11 cellular contexts compared by ENCODE assay signal in the genomic region with DNA sequence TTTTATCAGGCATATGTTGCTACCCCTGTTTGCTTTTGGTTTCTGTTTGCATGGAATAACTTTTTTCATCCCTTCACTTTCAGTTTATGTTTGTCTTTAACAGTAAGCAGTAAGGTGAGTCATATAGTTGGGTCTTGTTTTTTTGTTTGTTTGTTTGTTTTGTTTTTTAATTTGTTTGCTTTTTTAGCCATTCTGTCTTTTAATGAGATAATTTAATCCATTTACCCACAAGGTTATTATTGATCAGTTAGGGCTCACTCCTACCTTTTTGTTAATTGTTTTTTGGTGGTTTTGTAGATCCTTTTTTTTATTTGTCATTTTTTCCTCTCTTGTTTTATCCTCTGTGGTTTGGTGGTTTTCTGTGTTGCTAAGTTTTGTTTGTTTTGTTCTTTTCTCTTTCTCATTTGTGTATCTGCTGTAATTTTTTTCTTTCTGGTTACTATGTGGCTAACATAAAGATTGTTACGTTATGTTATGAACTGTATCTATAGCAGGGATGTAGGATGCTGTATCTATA.
DNase-seq lines count a peak whose midpoint lies in the region; ATAC-seq and TF ChIP-seq lines count a peak whose summit lies in the region.
"Had no signal": no experiment of that assay in that cellular context is flagged by ENCODE, and none has a peak within 500 bp of the region (broad histone marks: within the 10 kb centered on the region; RNA-seq: fewer than 3 reads in every experiment).

No MANE protein-coding gene starts in this region.

- H3K4me1 Mint-ChIP-seq in central memory CD8-positive, alpha-beta T cell: peaks cover 5% of the 10 kb centered on the region
- H3K4me1 Mint-ChIP-seq: T-cell had no signal

- no peaks in the 10 kb centered on the region for H3K9me3 Mint-ChIP-seq in central memory CD8-positive, alpha-beta T cell
- H3K9me3 Mint-ChIP-seq: T-cell had no signal

- H3K27ac ChIP-seq in esophagus squamous epithelium: no peak overlapping the region
- H3K27ac ChIP-seq: suprapubic skin had no signal

- H3K4me3 ChIP-seq in esophagus squamous epithelium: no peak overlapping the region
- H3K4me3 ChIP-seq: suprapubic skin had no signal

- intact Hi-C loops in esophagus squamous epithelium (cut with DNase I): no loop called here

- no peak for DNase-seq in central memory CD8-positive, alpha-beta T cell (ENCODE audit: low spot score in 2 of 2)
- DNase-seq in RPMI8226 (no peak), kidney glomerular epithelial cell (lab: John Stamatoyannopoulos, UW) (no peak), esophagus squamous epithelium (lab: John Stamatoyannopoulos, UW) (no peak), MV-4-11 (lab: John Stamatoyannopoulos, UW) (no peak)
- DNase-seq: NCI-H510A treated with DMSO at 0.1 percent for 48 hours, T-cell had no signal

- no peaks in the 10 kb centered on the region for H3K36me3 ChIP-seq in esophagus squamous epithelium
- H3K36me3 ChIP-seq: suprapubic skin had no signal

- H3K9me3 ChIP-seq in esophagus squamous epithelium: no peaks in the 10 kb centered on the region
- H3K9me3 ChIP-seq: suprapubic skin had no signal

- no peak for TF ChIP-seq POLR2A in esophagus squamous epithelium (IDR thresholded peaks at IDR 0.05)

- H3K27me3 Mint-ChIP-seq in central memory CD8-positive, alpha-beta T cell: no peaks in the 10 kb centered on the region

- WGBS in esophagus squamous epithelium, 2 donors: 75 to 79% methylated on average over 1 of the region's 1 CpG

- no peak overlapping the region for H3K4me3 Mint-ChIP-seq in central memory CD8-positive, alpha-beta T cell
- H3K4me3 Mint-ChIP-seq: T-cell had no signal

- ATAC-seq in GM19025 (IDR thresholded peaks at IDR 0.05; ENCODE audit: low read depth, unreplicated experiment): peak; percentile 91
- peak; percentile 89 for ATAC-seq in GM21737 (IDR thresholded peaks at IDR 0.05; ENCODE audit: unreplicated experiment)
- ATAC-seq in HG03159 (IDR thresholded peaks at IDR 0.05; ENCODE audit: unreplicated experiment): peak; percentile 84
- no peak for ATAC-seq in central memory CD8-positive, alpha-beta T cell (replicated peaks; ENCODE audit: extremely low read depth, poor library complexity, severe bottlenecking)
- ATAC-seq: T-cell had no signal

- H3K4me1 ChIP-seq in esophagus squamous epithelium: no peaks in the 10 kb centered on the region
- H3K4me1 ChIP-seq: suprapubic skin had no signal

- no peaks in the 10 kb centered on the region for H3K27me3 ChIP-seq in esophagus squamous epithelium
- H3K27me3 ChIP-seq: suprapubic skin had no signal

- H3K36me3 Mint-ChIP-seq in central memory CD8-positive, alpha-beta T cell (ENCODE audit: insufficient read depth): no peaks in the 10 kb centered on the region
- H3K36me3 Mint-ChIP-seq: T-cell had no signal

- TF ChIP-seq CTCF in esophagus squamous epithelium (IDR thresholded peaks at IDR 0.05): no peak

- H3K27ac Mint-ChIP-seq in central memory CD8-positive, alpha-beta T cell (ENCODE audit: low read depth): peak overlapping the region; percentile 0
- H3K27ac Mint-ChIP-seq: T-cell had no signal
